In the genomic region with DNA sequence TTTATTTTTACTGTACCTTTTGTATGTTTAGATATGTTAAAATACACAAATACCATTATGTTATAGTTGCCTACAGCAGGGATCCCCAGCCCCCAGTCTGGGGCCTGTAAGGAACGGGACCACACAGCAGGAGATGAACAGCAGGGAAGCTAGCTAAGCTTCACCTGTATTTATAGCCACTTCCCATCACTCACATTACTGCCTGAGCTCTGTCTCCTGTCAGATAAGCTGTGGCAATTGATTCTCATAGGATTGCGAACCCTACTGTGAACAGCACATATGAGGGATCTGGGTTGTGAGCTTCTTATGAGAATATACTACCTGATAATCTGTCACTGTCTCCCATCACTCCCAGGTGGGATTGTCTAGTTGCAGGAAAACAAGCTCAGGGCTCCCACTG, we compare ENCODE assay signal across 21 cellular contexts.
"Had no signal": no experiment of that assay in that cellular context is flagged by ENCODE, and none has a peak within 500 bp of the region (broad histone marks: within the 10 kb centered on the region; RNA-seq: fewer than 3 reads in every experiment).

No MANE protein-coding gene starts in this region.

- ATAC-seq: foreskin keratinocyte; left cardiac atrium; lower lobe of right lung; natural killer cell treated with Interleukin-12 subunit alpha and Interleukin-12 subunit beta and Interleukin-15 and Interleukin-18, amount 100 ng/mL, for 72 hours; pancreas; right cardiac atrium had no signal

- FAIRE-seq: endothelial cell of umbilical vein, keratinocyte, pancreas, small intestine, urothelium cell line had no signal

- H3K27ac ChIP-seq: foreskin keratinocyte, left ventricle myocardium inferior, lower lobe of right lung, pancreas had no signal

- H3K36me3 ChIP-seq: left ventricle myocardium inferior, lower lobe of right lung, pancreas had no signal

- H3K27me3 ChIP-seq: pancreas had no signal

- H3K4me3 ChIP-seq: left ventricle myocardium inferior, lower lobe of right lung, pancreas had no signal

- DNase-seq: effector CD4-positive, alpha-beta T cell; endodermal cell; erythroblast; foreskin keratinocyte; immature natural killer cell; left cardiac atrium; left ventricle myocardium inferior; lower lobe of right lung; midbrain; occipital lobe; pancreas; right cardiac atrium; small intestine; stimulated activated CD4-positive, alpha-beta T cell treated with anti-CD3 and anti-CD28 coated beads, Interleukin-12 subunit alpha, Interleukin-12 subunit beta, amount 100 ng/mL, for 4 hours; stimulated activated CD4-positive, alpha-beta T cell treated with anti-CD3 and anti-CD28 coated beads, Interleukin-2, amount 100 ng/mL, for 48 hours; stimulated activated naive CD4-positive, alpha-beta T cell treated with Interleukin-2 at 50 U/mL for 16 hours; trophoblast cell had no signal

- H3K4me1 ChIP-seq: left ventricle myocardium inferior, lower lobe of right lung, pancreas had no signal
